25 cellular contexts compared by ENCODE assay signal in genomic region chr11:108394744-108395284, GRCh38.
"Had no signal": no experiment of that assay in that cellular context is flagged by ENCODE, and none has a peak within 500 bp of the region (broad histone marks: within the 10 kb centered on the region; RNA-seq: fewer than 3 reads in every experiment).

No MANE protein-coding gene starts in this region.

- H3K27ac ChIP-seq: colonic mucosa, epithelial cell of prostate, foreskin keratinocyte, gastroesophageal sphincter, heart left ventricle, hepatocyte, left lung, lower lobe of right lung had no signal

- DNase-seq: colonic mucosa; cortex of kidney; effector CD8-positive, alpha-beta T cell; effector memory CD8-positive, alpha-beta T cell; endodermal cell; foreskin keratinocyte; heart left ventricle; hypothalamus; immature natural killer cell; islet precursor cell; left cardiac atrium; left lung; left ventricle myocardium superior; lower lobe of right lung; mesenchymal stem cell; mucosa of descending colon; naive B cell had no signal

- ATAC-seq: effector memory CD8-positive, alpha-beta T cell; esophagus mucosa; foreskin keratinocyte; gastroesophageal sphincter; heart left ventricle; left cardiac atrium; left lung; left ventricle myocardium superior; lower lobe of right lung; mucosa of descending colon had no signal

- H3K9me3 Mint-ChIP-seq: dendritic cell treated with granulocyte-macrophage colony-stimulating factor and Interleukin-4, amounts not matched to agents 40 ng/mL and 50 ng/mL, for 4 days; effector memory CD8-positive, alpha-beta T cell; endodermal cell; immature natural killer cell; mesothelial cell of epicardium; naive B cell had no signal

- H3K4me3 Mint-ChIP-seq: dendritic cell treated with granulocyte-macrophage colony-stimulating factor and Interleukin-4, amounts not matched to agents 40 ng/mL and 50 ng/mL, for 4 days; effector memory CD8-positive, alpha-beta T cell; endodermal cell; immature natural killer cell; mesothelial cell of epicardium; naive B cell had no signal

- H3K27me3 Mint-ChIP-seq: dendritic cell treated with granulocyte-macrophage colony-stimulating factor and Interleukin-4, amounts not matched to agents 40 ng/mL and 50 ng/mL, for 4 days; effector memory CD8-positive, alpha-beta T cell; naive B cell had no signal

- H3K4me3 ChIP-seq: colonic mucosa, gastroesophageal sphincter, heart left ventricle, hepatocyte, left lung, lower lobe of right lung, mucosa of descending colon had no signal

- H3K36me3 ChIP-seq: colonic mucosa, gastroesophageal sphincter, heart left ventricle, left lung, lower lobe of right lung had no signal

- H3K36me3 Mint-ChIP-seq: immature natural killer cell, mesothelial cell of epicardium had no signal

- H3K9me3 ChIP-seq: colonic mucosa, gastroesophageal sphincter, heart left ventricle, left lung, lower lobe of right lung, mucosa of descending colon had no signal

- H3K4me1 ChIP-seq: colonic mucosa, foreskin keratinocyte, gastroesophageal sphincter, heart left ventricle, left lung, lower lobe of right lung had no signal

- H3K27ac Mint-ChIP-seq: dendritic cell treated with granulocyte-macrophage colony-stimulating factor and Interleukin-4, amounts not matched to agents 40 ng/mL and 50 ng/mL, for 4 days; effector memory CD8-positive, alpha-beta T cell; endodermal cell; immature natural killer cell; mesothelial cell of epicardium had no signal

- H3K27me3 ChIP-seq: colonic mucosa, foreskin keratinocyte, gastroesophageal sphincter, heart left ventricle, hepatocyte, left lung had no signal

- H3K4me1 Mint-ChIP-seq: immature natural killer cell, mesothelial cell of epicardium, naive B cell had no signal

- FAIRE-seq: endometrium, frontal cortex had no signal
